Comparison of ENCODE assay signal across 2 cellular contexts in the genomic region with DNA sequence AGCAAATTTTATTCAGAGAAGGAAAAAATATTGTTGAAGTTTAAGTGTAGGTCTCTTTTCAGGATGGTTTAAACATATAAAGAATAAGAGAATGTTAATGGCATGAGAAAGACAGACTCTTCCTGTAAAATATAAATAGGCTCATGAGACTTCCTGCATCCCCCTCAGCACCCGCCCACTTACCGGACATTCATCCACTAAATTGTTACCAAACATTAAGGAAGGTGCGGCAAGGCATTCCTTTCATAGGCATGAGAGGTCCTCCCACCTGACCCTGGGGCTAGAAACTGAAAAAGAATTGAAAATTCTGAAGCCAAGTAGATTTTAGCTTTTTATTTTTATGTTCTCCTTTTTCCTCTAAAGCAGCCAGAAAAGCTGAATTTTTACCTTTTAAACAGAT.
TF ChIP-seq lines count a peak whose summit lies in the region.

No MANE protein-coding gene starts in this region.

TF ChIP-seq in HepG2, 621 proteins besides CTCF, POLR2A, EP300 and RAD21 (continued from another document):
- TF ChIP-seq CEBPG (CRISPR knock-in tag; IDR thresholded peaks at IDR 0.05) (no peak), AGO1 (IDR thresholded peaks at IDR 0.05; ENCODE audit: low read depth, low read length, poor library complexity, severe bottlenecking) (no peak), SIN3A (IDR thresholded peaks at IDR 0.05; ENCODE audit: borderline replicate concordance, low read depth, low read length) (no peak), ZNF225 (CRISPR knock-in tag; IDR thresholded peaks at IDR 0.05) (no peak), ZNF766 (CRISPR knock-in tag; IDR thresholded peaks at IDR 0.05; ENCODE audit: borderline replicate concordance) (no peak), ZNF274 (CRISPR knock-in tag; IDR thresholded peaks at IDR 0.05) (no peak), ZNF441 (CRISPR knock-in tag; IDR thresholded peaks at IDR 0.05; ENCODE audit: borderline replicate concordance) (no peak), JUNB (CRISPR knock-in tag; IDR thresholded peaks at IDR 0.05; ENCODE audit: borderline replicate concordance) (no peak), ERF (CRISPR knock-in tag; IDR thresholded peaks at IDR 0.05) (no peak), ZBTB21 (CRISPR knock-in tag; IDR thresholded peaks at IDR 0.05) (no peak)
- TF ChIP-seq, protein P1, sequence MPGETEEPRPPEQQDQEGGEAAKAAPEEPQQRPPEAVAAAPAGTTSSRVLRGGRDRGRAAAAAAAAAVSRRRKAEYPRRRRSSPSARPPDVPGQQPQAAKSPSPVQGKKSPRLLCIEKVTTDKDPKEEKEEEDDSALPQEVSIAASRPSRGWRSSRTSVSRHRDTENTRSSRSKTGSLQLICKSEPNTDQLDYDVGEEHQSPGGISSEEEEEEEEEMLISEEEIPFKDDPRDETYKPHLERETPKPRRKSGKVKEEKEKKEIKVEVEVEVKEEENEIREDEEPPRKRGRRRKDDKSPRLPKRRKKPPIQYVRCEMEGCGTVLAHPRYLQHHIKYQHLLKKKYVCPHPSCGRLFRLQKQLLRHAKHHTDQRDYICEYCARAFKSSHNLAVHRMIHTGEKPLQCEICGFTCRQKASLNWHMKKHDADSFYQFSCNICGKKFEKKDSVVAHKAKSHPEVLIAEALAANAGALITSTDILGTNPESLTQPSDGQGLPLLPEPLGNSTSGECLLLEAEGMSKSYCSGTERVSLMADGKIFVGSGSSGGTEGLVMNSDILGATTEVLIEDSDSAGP (CRISPR knock-in tag; IDR thresholded peaks at IDR 0.05; ENCODE audit: borderline replicate concordance) = no peak
- TF ChIP-seq, protein P2, sequence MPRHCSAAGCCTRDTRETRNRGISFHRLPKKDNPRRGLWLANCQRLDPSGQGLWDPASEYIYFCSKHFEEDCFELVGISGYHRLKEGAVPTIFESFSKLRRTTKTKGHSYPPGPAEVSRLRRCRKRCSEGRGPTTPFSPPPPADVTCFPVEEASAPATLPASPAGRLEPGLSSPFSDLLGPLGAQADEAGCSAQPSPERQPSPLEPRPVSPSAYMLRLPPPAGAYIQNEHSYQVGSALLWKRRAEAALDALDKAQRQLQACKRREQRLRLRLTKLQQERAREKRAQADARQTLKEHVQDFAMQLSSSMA (CRISPR knock-in tag; IDR thresholded peaks at IDR 0.05) = no peak
TF ChIP-seq in HepG2: peak in this region for 0.

TF ChIP-seq in SK-N-SH treated with all-trans-retinoic acid at 6 μM for 48 hours, 23 proteins besides CTCF, POLR2A, EP300 and RAD21 (continued from another document):
- TF ChIP-seq ZFP30 (CRISPR knock-in tag; IDR thresholded peaks at IDR 0.05) (no peak), GLIS3 (CRISPR knock-in tag; IDR thresholded peaks at IDR 0.05) (no peak)
- TF ChIP-seq, protein P3, sequence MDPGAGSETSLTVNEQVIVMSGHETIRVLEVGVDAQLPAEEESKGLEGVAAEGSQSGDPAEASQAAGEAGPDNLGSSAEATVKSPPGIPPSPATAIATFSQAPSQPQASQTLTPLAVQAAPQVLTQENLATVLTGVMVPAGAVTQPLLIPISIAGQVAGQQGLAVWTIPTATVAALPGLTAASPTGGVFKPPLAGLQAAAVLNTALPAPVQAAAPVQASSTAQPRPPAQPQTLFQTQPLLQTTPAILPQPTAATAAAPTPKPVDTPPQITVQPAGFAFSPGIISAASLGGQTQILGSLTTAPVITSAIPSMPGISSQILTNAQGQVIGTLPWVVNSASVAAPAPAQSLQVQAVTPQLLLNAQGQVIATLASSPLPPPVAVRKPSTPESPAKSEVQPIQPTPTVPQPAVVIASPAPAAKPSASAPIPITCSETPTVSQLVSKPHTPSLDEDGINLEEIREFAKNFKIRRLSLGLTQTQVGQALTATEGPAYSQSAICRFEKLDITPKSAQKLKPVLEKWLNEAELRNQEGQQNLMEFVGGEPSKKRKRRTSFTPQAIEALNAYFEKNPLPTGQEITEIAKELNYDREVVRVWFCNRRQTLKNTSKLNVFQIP (CRISPR knock-in tag; IDR thresholded peaks at IDR 0.05; ENCODE audit: borderline replicate concordance, low read depth) = no peak
